ENCODE assay signal across 17 cellular contexts in the genomic region with DNA sequence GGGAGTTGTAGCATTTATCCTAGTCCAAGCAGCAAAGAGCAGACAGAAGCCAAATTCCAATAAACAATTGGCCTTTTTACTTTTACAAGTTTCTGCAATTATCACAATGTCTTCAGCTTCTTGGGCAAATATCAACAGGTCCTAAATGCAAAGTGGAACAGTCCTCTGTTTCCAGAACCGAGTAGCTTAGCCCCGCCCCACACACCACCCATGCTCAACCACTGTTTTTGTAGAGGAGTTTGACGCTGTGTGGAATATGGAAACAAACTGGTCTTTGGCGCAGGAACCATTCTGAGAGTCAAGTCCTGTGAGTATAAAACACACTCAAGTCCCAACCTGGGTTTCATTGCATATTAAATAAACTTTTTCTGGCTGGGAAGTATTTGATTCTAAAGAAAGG.
DNase-seq lines count a peak whose midpoint lies in the region; ATAC-seq, FAIRE-seq and TF ChIP-seq lines count a peak whose summit lies in the region.
"Had no signal": no experiment of that assay in that cellular context is flagged by ENCODE, and none has a peak within 500 bp of the region (broad histone marks: within the 10 kb centered on the region; RNA-seq: fewer than 3 reads in every experiment).

No MANE protein-coding gene starts in this region.

- H3K4ac ChIP-seq in H9 (ENCODE audit: low read depth, low read length) = no peak overlapping the region

- H4K20me1 ChIP-seq in GM12878 (ENCODE audit: control insufficient read depth, insufficient read depth) (no peaks in the 10 kb centered on the region), H9 (ENCODE audit: control insufficient read depth, insufficient read depth, insufficient read length) (no peaks in the 10 kb centered on the region)

- no TSS peak for BruUV-seq in GM12878 (replicated peaks; lab: Mats Ljungman, UMichigan)

- H3K79me1 ChIP-seq in H9 (ENCODE audit: insufficient read depth, low read depth, low read length, poor library complexity, severe bottlenecking) = no peaks in the 10 kb centered on the region

- TF ChIP-seq RAD21 in GM12878 (IDR thresholded peaks at IDR 0.05; ENCODE audit: insufficient read depth, low read depth, low read length) = no peak

- TF ChIP-seq CTCF in Peyer's patch (IDR thresholded peaks at IDR 0.05) (no peak), GM12878 (IDR thresholded peaks at IDR 0.05 in 2 of 3, conservative IDR thresholded peaks at IDR 0.05 in 1 of 3; ENCODE audit: control insufficient read depth in 2 of 3, extremely low read depth in 1 of 3, insufficient read depth in 1 of 3, low read depth in 3 of 3, low read length in 3 of 3) (no peak), H9 (conservative IDR thresholded peaks at IDR 0.05) (no peak)

- H2BK5ac ChIP-seq in H9 (ENCODE audit: insufficient read length, low read length) = no peak overlapping the region

- SMC1A ChIA-PET in GM12878 (lab: Charles Lee; ENCODE audit: uncharacterized antibody, unreplicated experiment) = interaction anchor here (0.8 to 19.9 kb wide), 15 partner anchors 9 to 112 kb away, joined by 3 to 357 read pairs (median 8); no protein-coding TSS in a partner anchor

- no peak overlapping the region for H3K27ac Mint-ChIP-seq in H9

- H4K91ac ChIP-seq in H9 (ENCODE audit: insufficient read length, low read depth, low read length) = no peak overlapping the region

- no peak overlapping the region for H3K4me3 ChIP-seq in Peyer's patch
- H3K4me3 ChIP-seq in GM12878 = peak overlapping the region; percentile 45; the same call in 1 of the 2 replicates
- H3K4me3 ChIP-seq: lower lobe of right lung, transverse colon had no signal

- no peak for FAIRE-seq in GM12878 (lab: Jason Lieb, UNC)
- FAIRE-seq: endometrium, HTR-8/SVneo had no signal

- TF ChIP-seq POLR2A in Peyer's patch (IDR thresholded peaks at IDR 0.05) (no peak), GM12878 (IDR thresholded peaks at IDR 0.05; ENCODE audit: low read depth, low read length) (no peak; the same call in 1 of the 2 replicates)

- 66% methylated on average over 4 of the region's 4 CpGs for WGBS in GM12878 (ENCODE audit: insufficient coverage, insufficient replicate concordance, low lambda C conversion rate, missing lambda C conversion rate)
- WGBS in H9 (ENCODE audit: extremely low coverage, insufficient read length, low lambda C conversion rate) = no CpG with 5 or more reads among the region's 4 CpGs

- peak overlapping the region in 3 of 4 donors; percentile 39 to 75 (median 62) for H3K27ac ChIP-seq in Peyer's patch
- H3K27ac ChIP-seq in GM12878 (ENCODE audit: control insufficient read depth, insufficient read depth) = peak overlapping the region; percentile 98
- H3K27ac ChIP-seq in H9 (ENCODE audit: insufficient read length, low read depth, low read length) = no peak overlapping the region
- H3K27ac ChIP-seq: foreskin keratinocyte had no signal

- no peak overlapping the region for H4K8ac ChIP-seq in H9 (replicated peaks; ENCODE audit: insufficient read length, low read depth, low read length)

- H3K27me3 Mint-ChIP-seq in H9 (ENCODE audit: low read depth) = peaks cover 4% of the 10 kb centered on the region; the same call in 1 of the 2 replicates

- H3T11ph ChIP-seq in H9 (ENCODE audit: low read length) = no peak overlapping the region

- peak overlapping the region; percentile 77 for H3K9ac ChIP-seq in GM12878 (ENCODE audit: control insufficient read depth, insufficient read depth, low read length)
- no peak overlapping the region for H3K9ac ChIP-seq in H9 (ENCODE audit: extremely low read depth, insufficient read length, low read length)

- no peaks in the 10 kb centered on the region for H3K9me3 Mint-ChIP-seq in H9
- H3K9me3 Mint-ChIP-seq: neural crest cell had no signal

- intact Hi-C loops in GM12878 (cut with micrococcal nuclease; ENCODE audit: unreplicated experiment) = loop anchor here (1.0 kb wide), 1 partner anchor 14 kb away; no protein-coding TSS in a partner anchor

- H3K4me1 ChIP-seq in Peyer's patch = no peaks in the 10 kb centered on the region
- peaks cover 86% of the 10 kb centered on the region for H3K4me1 ChIP-seq in GM12878 (ENCODE audit: control insufficient read depth, insufficient read depth, low read length)
- H3K4me1 ChIP-seq in H9 (ENCODE audit: insufficient read depth, low read length) = 0 out of 2 replicates have a peak, but pooled peaks cover 2% of the 10 kb centered on the region
- H3K4me1 ChIP-seq: foreskin keratinocyte, lower lobe of right lung, transverse colon had no signal

- H3K4me2 ChIP-seq in GM12878 (ENCODE audit: control insufficient read depth, insufficient read depth) = peak overlapping the region; percentile 83
- H3K4me2 ChIP-seq in H9 (ENCODE audit: insufficient read depth, insufficient read length, low read length) = no peak overlapping the region

- CTCF ChIA-PET in GM12878 (lab: Yijun Ruan, JAX) = interaction anchor here (0.7 to 12.6 kb wide), 14 partner anchors 16 to 112 kb away, joined by 3 to 171 read pairs (median 5); no protein-coding TSS in a partner anchor

- no peaks in the 10 kb centered on the region for H3K36me3 Mint-ChIP-seq in H9 (ENCODE audit: insufficient read depth in 1 of 3, low read depth in 3 of 3)

- no peak overlapping the region for H3K23ac ChIP-seq in H9 (ENCODE audit: insufficient read length, low read depth, low read length)

- no peak overlapping the region for H3K18ac ChIP-seq in H9 (ENCODE audit: insufficient read length, low read depth, low read length)

- RAD21 ChIA-PET in GM12878 (lab: Charles Lee; ENCODE audit: unreplicated experiment) = interaction anchor here (0.8 to 27.9 kb wide), 22 partner anchors 8 to 321 kb away, joined by 3 to 797 read pairs (median 5); no protein-coding TSS in a partner anchor

- TF ChIP-seq EP300 in GM12878 (IDR thresholded peaks at IDR 0.05; ENCODE audit: borderline replicate concordance in 1 of 2, control insufficient read depth in 1 of 2, low read depth in 2 of 2, low read length in 2 of 2) = no peak

- H2BK15ac ChIP-seq in H9 (ENCODE audit: low read depth, low read length) = no peak overlapping the region

- H2AFZ ChIP-seq in GM12878 (ENCODE audit: control insufficient read depth, low read depth, low read length) (no peak overlapping the region), H9 (ENCODE audit: low read length) (no peak overlapping the region)

- no peak overlapping the region for H3K56ac ChIP-seq in H9 (ENCODE audit: insufficient read length, low read depth, low read length)

- POLR2A ChIA-PET in GM12878 (lab: Charles Lee) = interaction anchor here (0.8 to 35.4 kb wide), 15 partner anchors 5 to 112 kb away, joined by 3 to 875 read pairs (median 5); no protein-coding TSS in a partner anchor

- in situ Hi-C loops in GM12878 (cut with MboI) = no loop called here

- no peak overlapping the region for H3K4me3 Mint-ChIP-seq in H9
- H3K4me3 Mint-ChIP-seq: neural crest cell had no signal

- ATAC-seq in GM12878 (no peak), HG03039 (IDR thresholded peaks at IDR 0.05; ENCODE audit: unreplicated experiment) (no peak), GM21529 (IDR thresholded peaks at IDR 0.05; ENCODE audit: unreplicated experiment) (no peak)
- ATAC-seq: foreskin keratinocyte, lower lobe of right lung had no signal

- H3K79me2 ChIP-seq in GM12878 (ENCODE audit: control insufficient read depth, insufficient read depth, low read length) = peaks cover 59% of the 10 kb centered on the region
- H3K79me2 ChIP-seq in H9 (ENCODE audit: insufficient read depth, low read length) = no peaks in the 10 kb centered on the region

- no peak overlapping the region for H2BK120ac ChIP-seq in H9 (ENCODE audit: low read depth, low read length, poor library complexity, severe bottlenecking)

- H4K5ac ChIP-seq in H9 (ENCODE audit: insufficient read length, low read depth, low read length) = no peak overlapping the region

- H3K14ac ChIP-seq in H9 (ENCODE audit: insufficient read depth, low read length) = no peak overlapping the region

- no peaks in the 10 kb centered on the region for H3K23me2 ChIP-seq in H9 (ENCODE audit: insufficient read length, low read depth, low read length, poor library complexity, severe bottlenecking)

- H3K36me3 ChIP-seq in Peyer's patch (no peaks in the 10 kb centered on the region), GM12878 (ENCODE audit: control insufficient read depth in 2 of 2, insufficient read depth in 2 of 2, low read length in 1 of 2) (no peaks in the 10 kb centered on the region)
- H3K36me3 ChIP-seq: lower lobe of right lung, transverse colon had no signal

- H2BK20ac ChIP-seq in H9 (ENCODE audit: low read depth, low read length, poor library complexity, severe bottlenecking) = no peak overlapping the region

- H3K27me3 ChIP-seq in Peyer's patch (no peaks in the 10 kb centered on the region), GM12878 (replicated peaks in 1 of 2; ENCODE audit: control insufficient read depth in 2 of 2, insufficient read depth in 2 of 2, low read length in 1 of 2) (no peaks in the 10 kb centered on the region), H9 (ENCODE audit: insufficient read depth, low read length) (no peaks in the 10 kb centered on the region)
- H3K27me3 ChIP-seq: transverse colon had no signal

- no peak overlapping the region for H2BK12ac ChIP-seq in H9 (ENCODE audit: insufficient read length, low read depth, low read length)

- no peak overlapping the region for H2AK5ac ChIP-seq in H9 (ENCODE audit: insufficient read length, low read length)

- H3K9me3 ChIP-seq in Peyer's patch (no peaks in the 10 kb centered on the region), GM12878 (replicated peaks; ENCODE audit: control insufficient read depth, insufficient read depth, low read length) (no peaks in the 10 kb centered on the region), H9 (ENCODE audit: control insufficient read depth, low read depth, low read length) (no peaks in the 10 kb centered on the region)
- H3K9me3 ChIP-seq: lower lobe of right lung, transverse colon had no signal

- peak; percentile 70 for DNase-seq in activated effector memory CD4-positive, alpha-beta T cell treated with anti-CD3 and anti-CD28 coated beads, Interleukin-2, amount 50 U/mL, for 16 hours
- DNase-seq in activated effector memory CD4-positive, alpha-beta T cell treated with Interleukin-2 at 50 U/mL for 16 hours = no peak
- DNase-seq in Peyer's patch (peak in 2 of 3 donors; percentile 61 to 64), GM12878 (ENCODE audit: low read depth, low spot score) (no peak), H9 (no peak)
- peak; percentile 29 for DNase-seq in stimulated activated naive CD4-positive, alpha-beta T cell treated with Interleukin-2 at 50 U/mL for 16 hours (lab: John Stamatoyannopoulos, UW)
- DNase-seq: activated CD4-positive, CD25-positive, alpha-beta regulatory T cell treated with anti-CD3 and anti-CD28 coated beads, Interleukin-2, amount 50 U/mL, for 72 hours; lower lobe of right lung; NCI-H187 treated with DMSO at 0.1 percent for 48 hours; NCI-H748 treated with DMSO at 0.1 percent for 48 hours; transverse colon had no signal

- H3K4me1 Mint-ChIP-seq in H9 = peaks cover 6 to 9% of the 10 kb centered on the region in 2 experiments

Comparison
In these comparisons a context has a peak if more than half of its experiments do, and no peak if none do; other contexts are left out.
1. DNase-seq: peak in activated effector memory CD4-positive, alpha-beta T cell treated with anti-CD3 and anti-CD28 coated beads, Interleukin-2, amount 50 U/mL, for 16 hours (single experiment), Peyer's patch (2 of 3) and stimulated activated naive CD4-positive, alpha-beta T cell treated with Interleukin-2 at 50 U/mL for 16 hours (single experiment); none in activated effector memory CD4-positive, alpha-beta T cell treated with Interleukin-2 at 50 U/mL for 16 hours (single experiment), GM12878 (single experiment) and H9 (single experiment).